16 cellular contexts compared by ENCODE assay signal in the genomic region with DNA sequence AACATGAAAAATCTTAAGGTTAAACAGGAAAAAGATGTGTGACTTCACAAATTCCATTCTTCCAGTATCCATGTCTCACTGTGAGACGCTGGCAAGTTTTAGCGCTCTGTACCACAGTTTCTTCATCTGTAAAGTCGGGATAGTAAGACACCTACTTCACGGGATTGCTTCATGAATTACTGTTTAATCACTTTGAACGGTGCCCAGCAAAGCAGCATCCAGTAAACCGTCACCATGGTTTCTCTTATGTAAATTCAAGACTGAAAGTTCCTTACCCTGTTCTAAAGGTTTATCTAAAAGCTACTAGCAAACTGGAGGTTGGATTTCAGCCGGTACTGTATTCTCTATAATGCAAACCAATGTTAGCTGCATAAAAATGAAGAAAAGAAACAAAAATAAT. TPM values are rescaled to one million over a fixed set of nuclear protein-coding genes. Genes with fewer than 3 reads are reported as not detected.
DNase-seq lines count a peak whose midpoint lies in the region; ATAC-seq and TF ChIP-seq lines count a peak whose summit lies in the region.
"Had no signal": no experiment of that assay in that cellular context is flagged by ENCODE, and none has a peak within 500 bp of the region (broad histone marks: within the 10 kb centered on the region; RNA-seq: fewer than 3 reads in every experiment).

No MANE protein-coding gene starts in this region.

- DNase-seq in activated CD8-positive, alpha-beta T cell treated with anti-CD3 and anti-CD28 coated beads for 36 hours, result no peak
- DNase-seq in activated CD8-positive, alpha-beta T cell treated with anti-CD3 and anti-CD28 coated beads, Interleukin-2, amount 10 ng/mL, durations not matched to agents 7 days and 5 days, result no peak
- no peak for DNase-seq in CD4-positive, alpha-beta T cell
- DNase-seq in Karpas-422 (no peak), astrocyte of the spinal cord (ENCODE audit: low read depth, low spot score) (peak; percentile 29), islet precursor cell (no peak), HuH-7.5 (ENCODE audit: low spot score) (no peak)
- DNase-seq in activated naive CD4-positive, alpha-beta T cell (lab: John Stamatoyannopoulos, UW), result no peak
- DNase-seq: DMS79, H7, NCI-H1417 treated with DMSO at 0.1 percent for 48 hours, NCI-H2029, NCI-H2171 treated with DMSO at 0.1 percent for 48 hours, NCI-H510A, RPMI8226 had no signal

- H3K27me3 Mint-ChIP-seq in activated CD8-positive, alpha-beta T cell treated with anti-CD3 and anti-CD28 coated beads for 36 hours, result no peaks in the 10 kb centered on the region
- no peaks in the 10 kb centered on the region for H3K27me3 Mint-ChIP-seq in activated CD8-positive, alpha-beta T cell treated with anti-CD3 and anti-CD28 coated beads, Interleukin-2, amount 10 ng/mL, durations not matched to agents 7 days and 5 days (ENCODE audit: low read depth)
- no peaks in the 10 kb centered on the region for H3K27me3 Mint-ChIP-seq in CD4-positive, alpha-beta T cell
- H3K27me3 Mint-ChIP-seq: CD4-positive, CD25-positive, alpha-beta regulatory T cell had no signal

- H3K36me3 Mint-ChIP-seq in activated CD8-positive, alpha-beta T cell treated with anti-CD3 and anti-CD28 coated beads for 36 hours (ENCODE audit: low read depth), result peaks cover 3% of the 10 kb centered on the region
- peaks cover 32% of the 10 kb centered on the region for H3K36me3 Mint-ChIP-seq in activated CD8-positive, alpha-beta T cell treated with anti-CD3 and anti-CD28 coated beads, Interleukin-2, amount 10 ng/mL, durations not matched to agents 7 days and 5 days (ENCODE audit: low read depth)
- peaks cover 4% of the 10 kb centered on the region for H3K36me3 Mint-ChIP-seq in CD4-positive, alpha-beta T cell (ENCODE audit: low read depth)

- H3K27ac ChIP-seq in CD4-positive, alpha-beta T cell (ENCODE audit: low read depth, low read length), result no peak overlapping the region
- peak overlapping the region; percentile 55; the same call in 1 of the 2 replicates for H3K27ac ChIP-seq in Karpas-422 (ENCODE audit: low read length)

- peaks cover 13% of the 10 kb centered on the region for H3K4me1 Mint-ChIP-seq in activated CD8-positive, alpha-beta T cell treated with anti-CD3 and anti-CD28 coated beads for 36 hours (ENCODE audit: low read depth)
- peaks cover 6% of the 10 kb centered on the region for H3K4me1 Mint-ChIP-seq in activated CD8-positive, alpha-beta T cell treated with anti-CD3 and anti-CD28 coated beads, Interleukin-2, amount 10 ng/mL, durations not matched to agents 7 days and 5 days (ENCODE audit: low read depth)
- H3K4me1 Mint-ChIP-seq in CD4-positive, alpha-beta T cell (ENCODE audit: low read depth), result peaks cover 12% of the 10 kb centered on the region

- POLR2A ChIA-PET in activated CD8-positive, alpha-beta T cell treated with anti-CD3 and anti-CD28 coated beads for 36 hours (lab: Charles Lee), result interaction anchor here (0.8 kb wide), 1 partner anchor 126 kb away, joined by 3 read pairs; no protein-coding TSS in a partner anchor
- POLR2A ChIA-PET in activated CD8-positive, alpha-beta T cell treated with anti-CD3 and anti-CD28 coated beads, Interleukin-2, amount 10 ng/mL, durations not matched to agents 7 days and 5 days (lab: Charles Lee), result no interaction called here
- POLR2A ChIA-PET in CD4-positive, alpha-beta T cell (lab: Charles Lee), result no interaction called here

- no peak overlapping the region for H3K9ac ChIP-seq in Karpas-422 (ENCODE audit: low read length)

- TF ChIP-seq CTCF in activated CD8-positive, alpha-beta T cell treated with anti-CD3 and anti-CD28 coated beads for 36 hours (IDR thresholded peaks at IDR 0.05), result no peak
- TF ChIP-seq CTCF in CD4-positive, alpha-beta T cell (IDR thresholded peaks at IDR 0.05), result no peak
- no peak for TF ChIP-seq CTCF in astrocyte of the spinal cord (IDR thresholded peaks at IDR 0.05; ENCODE audit: low read depth, low read length)

- H3K4me3 ChIP-seq in Karpas-422 (ENCODE audit: low read length) (no peak overlapping the region), astrocyte of the spinal cord (ENCODE audit: low read depth, low read length) (no peak overlapping the region)

- in situ Hi-C loops in astrocyte of the spinal cord (cut with HindIII; ENCODE audit: low sequenced_read_pairs), result no loop called here

- H3K4me2 ChIP-seq in Karpas-422 (ENCODE audit: low read depth, low read length, poor library complexity, severe bottlenecking), result peak overlapping the region; percentile 17

- peaks cover 63% of the 10 kb centered on the region for H3K79me2 ChIP-seq in Karpas-422 (ENCODE audit: low read length)

- H3K27ac Mint-ChIP-seq in activated CD8-positive, alpha-beta T cell treated with anti-CD3 and anti-CD28 coated beads for 36 hours, result peak overlapping the region; percentile 15
- H3K27ac Mint-ChIP-seq in activated CD8-positive, alpha-beta T cell treated with anti-CD3 and anti-CD28 coated beads, Interleukin-2, amount 10 ng/mL, durations not matched to agents 7 days and 5 days, result no peak overlapping the region
- H3K27ac Mint-ChIP-seq in CD4-positive, alpha-beta T cell, result no peak overlapping the region

- H3K9me2 ChIP-seq in Karpas-422 (replicated peaks; ENCODE audit: insufficient read depth, low read length), result no peaks in the 10 kb centered on the region

- no peaks in the 10 kb centered on the region for H4K20me1 ChIP-seq in Karpas-422 (ENCODE audit: insufficient read depth, low read depth, low read length)

- intact Hi-C loops in activated CD8-positive, alpha-beta T cell treated with anti-CD3 and anti-CD28 coated beads for 36 hours (cut with micrococcal nuclease), result no loop called here
- intact Hi-C loops in CD4-positive, alpha-beta T cell (cut with DNase I, micrococcal nuclease), result no loop called here

- no peak overlapping the region for H3K4me3 Mint-ChIP-seq in activated CD8-positive, alpha-beta T cell treated with anti-CD3 and anti-CD28 coated beads for 36 hours
- no peak overlapping the region for H3K4me3 Mint-ChIP-seq in activated CD8-positive, alpha-beta T cell treated with anti-CD3 and anti-CD28 coated beads, Interleukin-2, amount 10 ng/mL, durations not matched to agents 7 days and 5 days
- H3K4me3 Mint-ChIP-seq in CD4-positive, alpha-beta T cell, result peak overlapping the region; percentile 34
- H3K4me3 Mint-ChIP-seq: CD4-positive, CD25-positive, alpha-beta regulatory T cell had no signal

- H2AFZ ChIP-seq in Karpas-422 (ENCODE audit: low read length), result no peak overlapping the region

- no peaks in the 10 kb centered on the region for H3K9me3 Mint-ChIP-seq in activated CD8-positive, alpha-beta T cell treated with anti-CD3 and anti-CD28 coated beads for 36 hours
- H3K9me3 Mint-ChIP-seq in activated CD8-positive, alpha-beta T cell treated with anti-CD3 and anti-CD28 coated beads, Interleukin-2, amount 10 ng/mL, durations not matched to agents 7 days and 5 days (ENCODE audit: insufficient read depth), result no peaks in the 10 kb centered on the region
- H3K9me3 Mint-ChIP-seq in CD4-positive, alpha-beta T cell, result no peaks in the 10 kb centered on the region

- ATAC-seq in activated CD8-positive, alpha-beta T cell treated with anti-CD3 and anti-CD28 coated beads for 36 hours, result no peak
- ATAC-seq in activated CD8-positive, alpha-beta T cell treated with anti-CD3 and anti-CD28 coated beads, Interleukin-2, amount 10 ng/mL, durations not matched to agents 7 days and 5 days, result no peak
- no peak for ATAC-seq in CD4-positive, alpha-beta T cell (ENCODE audit: poor library complexity)

- peaks cover 4% of the 10 kb centered on the region for H3K9me3 ChIP-seq in CD4-positive, alpha-beta T cell (ENCODE audit: control insufficient read depth, low read length)
- H3K9me3 ChIP-seq in Karpas-422 (ENCODE audit: low read length), result no peaks in the 10 kb centered on the region; the same call in 1 of the 2 replicates

- H3K36me3 ChIP-seq in Karpas-422 (ENCODE audit: insufficient read depth, low read length), result peaks cover 23% of the 10 kb centered on the region

- CTCF ChIA-PET in activated CD8-positive, alpha-beta T cell treated with anti-CD3 and anti-CD28 coated beads for 36 hours (lab: Charles Lee), result interaction anchor here (0.8 kb wide), 1 partner anchor 122 kb away, joined by 3 read pairs; no protein-coding TSS in a partner anchor
- CTCF ChIA-PET in activated CD8-positive, alpha-beta T cell treated with anti-CD3 and anti-CD28 coated beads, Interleukin-2, amount 10 ng/mL, durations not matched to agents 7 days and 5 days (lab: Charles Lee), result no interaction called here
- CTCF ChIA-PET in CD4-positive, alpha-beta T cell (lab: Charles Lee), result interaction anchor here (0.7 kb wide), 1 partner anchor 29 kb away, joined by 3 read pairs; no protein-coding TSS in a partner anchor

- H3K4me1 ChIP-seq in Karpas-422 (ENCODE audit: low read length), result peaks cover 51% of the 10 kb centered on the region

- no peaks in the 10 kb centered on the region for H3K27me3 ChIP-seq in CD4-positive, alpha-beta T cell (ENCODE audit: control insufficient read depth, insufficient read depth, low read length)
- H3K27me3 ChIP-seq in Karpas-422 (ENCODE audit: low read length), result no peaks in the 10 kb centered on the region

RNA-seq across cellular contexts. Expression of a gene that starts 53.5 kb away (rescaled TPM):
- 1 to 10 TPM; 8.6 to 9.0 TPM for total RNA-seq in activated CD8-positive, alpha-beta T cell treated with anti-CD3 and anti-CD28 coated beads for 36 hours
- total RNA-seq in activated CD8-positive, alpha-beta T cell treated with anti-CD3 and anti-CD28 coated beads, Interleukin-2, amount 10 ng/mL, durations not matched to agents 7 days and 5 days, result 10 to 100 TPM; 29.4 to 30.4 TPM
- total RNA-seq in CD4-positive, alpha-beta T cell, result 1 to 10 TPM; 3.3 to 3.4 TPM
- total RNA-seq in Karpas-422 (2014; rRNA removed; shearing (Covaris generic); ENCODE audit: low replicate concordance), result 13.4 and 35.6 TPM in 2 replicates
